In genomic region chr11:124919836-124920755, GRCh38 we compare ENCODE assay signal across 13 cellular contexts. TPM values are rescaled to one million over a fixed set of nuclear protein-coding genes. Genes with fewer than 3 reads are reported as not detected.
A peak's percentile ranks its signal among the peaks of the same experiment; 100 is the strongest.
DNase-seq lines count a peak whose midpoint lies in the region; ATAC-seq and TF ChIP-seq lines count a peak whose summit lies in the region.
"Had no signal": no experiment of that assay in that cellular context is flagged by ENCODE, and none has a peak within 500 bp of the region (broad histone marks: within the 10 kb centered on the region; RNA-seq: fewer than 3 reads in every experiment).

No MANE protein-coding gene starts in this region.

- no peak overlapping the region for H3K27ac Mint-ChIP-seq in activated CD4-positive, alpha-beta T cell treated with anti-CD3 and anti-CD28 coated beads, Interleukin-2, amount 10 ng/mL, durations not matched to agents 24 days and 14 days
- H3K27ac Mint-ChIP-seq: dendritic cell treated with granulocyte-macrophage colony-stimulating factor and Interleukin-4, amounts not matched to agents 40 ng/mL and 50 ng/mL, for 4 days had no signal

- H3K27ac ChIP-seq in angular gyrus (ENCODE audit: low read depth, low read length) (peak overlapping the region; percentile 67), lung (ENCODE audit: low read depth in 1 of 2, low read length in 1 of 2) (peak overlapping the region; percentile 55 to 70), subcutaneous abdominal adipose tissue (ENCODE audit: low read depth, low read length) (no peak overlapping the region)

- H3K9me3 ChIP-seq in lung (ENCODE audit: control insufficient read depth in 2 of 2, insufficient read depth in 1 of 2, low read length in 1 of 2) (peaks cover 0 to 2% of the 10 kb centered on the region in 2 donors), subcutaneous abdominal adipose tissue (ENCODE audit: control insufficient read depth in 5 of 5, low read length in 5 of 5) (no peaks in the 10 kb centered on the region)

- intact Hi-C loops in activated CD4-positive, alpha-beta T cell treated with anti-CD3 and anti-CD28 coated beads, Interleukin-2, amount 10 ng/mL, durations not matched to agents 24 days and 14 days (cut with micrococcal nuclease) = loop anchor here (2.0 kb wide), 1 partner anchor 35 kb away; the partner anchor contains the start of gene CCDC15

- H3K4me1 Mint-ChIP-seq in activated CD4-positive, alpha-beta T cell treated with anti-CD3 and anti-CD28 coated beads, Interleukin-2, amount 10 ng/mL, durations not matched to agents 24 days and 14 days = peaks cover 11% of the 10 kb centered on the region

- H3K9ac ChIP-seq in subcutaneous abdominal adipose tissue (ENCODE audit: low read length in 5 of 5) = no peak overlapping the region

- no peaks in the 10 kb centered on the region for H3K9me3 Mint-ChIP-seq in activated CD4-positive, alpha-beta T cell treated with anti-CD3 and anti-CD28 coated beads, Interleukin-2, amount 10 ng/mL, durations not matched to agents 24 days and 14 days
- H3K9me3 Mint-ChIP-seq: dendritic cell treated with granulocyte-macrophage colony-stimulating factor and Interleukin-4, amounts not matched to agents 40 ng/mL and 50 ng/mL, for 4 days had no signal

- H3K27me3 ChIP-seq in lung (ENCODE audit: control insufficient read depth, insufficient read depth) (no peaks in the 10 kb centered on the region), subcutaneous abdominal adipose tissue (ENCODE audit: control insufficient read depth in 5 of 5, insufficient read depth in 4 of 5, low read length in 5 of 5) (no peaks in the 10 kb centered on the region)

- H3K4me3 ChIP-seq in lung (no peak overlapping the region), subcutaneous abdominal adipose tissue (ENCODE audit: low read depth in 1 of 5, low read length in 5 of 5) (peak overlapping the region; percentile 15 to 61 (median 46))

- peaks cover 0 to 19% of the 10 kb centered on the region in 2 donors for H3K4me1 ChIP-seq in lung (ENCODE audit: control insufficient read depth in 2 of 2, insufficient read depth in 2 of 2, low read length in 2 of 2)
- peaks cover 0 to 18% (median 11%) of the 10 kb centered on the region in 5 donors for H3K4me1 ChIP-seq in subcutaneous abdominal adipose tissue (ENCODE audit: control insufficient read depth in 5 of 5, insufficient read depth in 5 of 5, low read length in 5 of 5)

- peaks cover 14% of the 10 kb centered on the region for H3K27me3 Mint-ChIP-seq in activated CD4-positive, alpha-beta T cell treated with anti-CD3 and anti-CD28 coated beads, Interleukin-2, amount 10 ng/mL, durations not matched to agents 24 days and 14 days

- no peak for TF ChIP-seq CTCF in lung (IDR thresholded peaks at IDR 0.05; ENCODE audit: control extremely low read depth, extremely low read depth)

- H3K36me3 ChIP-seq in lung (ENCODE audit: control insufficient read depth in 2 of 2, insufficient read depth in 2 of 2, low read length in 2 of 2) = no peaks in the 10 kb centered on the region
- peaks cover 0 to 19% (median 13%) of the 10 kb centered on the region in 5 donors for H3K36me3 ChIP-seq in subcutaneous abdominal adipose tissue (ENCODE audit: control insufficient read depth in 5 of 5, insufficient read depth in 5 of 5, low read length in 5 of 5)

- no peak for DNase-seq in activated CD4-positive, alpha-beta T cell treated with anti-CD3 and anti-CD28 coated beads, Interleukin-2, amount 10 ng/mL, durations not matched to agents 24 days and 14 days
- no peak for DNase-seq in activated CD4-positive, alpha-beta T cell treated with anti-CD3 and anti-CD28 coated beads, Interleukin-2, amount 50 U/mL, for 4 hours
- no peak for DNase-seq in lung (ENCODE audit: low spot score)
- DNase-seq in cerebellar cortex (ENCODE audit: low spot score) = no peak
- DNase-seq: NCI-H510A treated with DMSO at 0.1 percent for 48 hours had no signal

- peaks cover 2% of the 10 kb centered on the region for H3K36me3 Mint-ChIP-seq in activated CD4-positive, alpha-beta T cell treated with anti-CD3 and anti-CD28 coated beads, Interleukin-2, amount 10 ng/mL, durations not matched to agents 24 days and 14 days (ENCODE audit: low read depth)

- no peak for ATAC-seq in lung (ENCODE audit: insufficient read depth, low FRiP score)
- ATAC-seq in GM18502 (IDR thresholded peaks at IDR 0.05; ENCODE audit: poor library complexity, unreplicated experiment) = no peak
- no peak for ATAC-seq in GM21447 (IDR thresholded peaks at IDR 0.05; ENCODE audit: unreplicated experiment)

- H3K4me3 Mint-ChIP-seq in activated CD4-positive, alpha-beta T cell treated with anti-CD3 and anti-CD28 coated beads, Interleukin-2, amount 10 ng/mL, durations not matched to agents 24 days and 14 days = peak overlapping the region; percentile 67

- WGBS in lung, 2 donors = 92% methylated on average over 8 of the region's 8 CpGs

RNA-seq across cellular contexts. Expression of gene HEPN1, which starts 1.0 kb away (rescaled TPM):
- not detected in 2 replicates for total RNA-seq in activated CD4-positive, alpha-beta T cell treated with anti-CD3 and anti-CD28 coated beads, Interleukin-2, amount 10 ng/mL, durations not matched to agents 24 days and 14 days
- total RNA-seq in lung = not detected
- not detected for polyA plus RNA-seq in lung
- total RNA-seq: A673; skeletal muscle tissue; T-helper 1 cell treated with Interleukin-12 subunit alpha and Interleukin-12 subunit beta and Interleukin-4 antibody, amounts not matched to agents 30 ng/mL and 1 ng/mL, for 36 hours had no signal

RNA-seq across cellular contexts. Expression of gene HEPACAM, which starts 15.8 kb away (rescaled TPM):
- not detected in 2 replicates for total RNA-seq in activated CD4-positive, alpha-beta T cell treated with anti-CD3 and anti-CD28 coated beads, Interleukin-2, amount 10 ng/mL, durations not matched to agents 24 days and 14 days
- total RNA-seq in lung = not detected
- under 1 TPM in 1 of 2 donors, not detected in 1; 0.02 TPM for polyA plus RNA-seq in lung
- total RNA-seq: A673; T-helper 1 cell treated with Interleukin-12 subunit alpha and Interleukin-12 subunit beta and Interleukin-4 antibody, amounts not matched to agents 30 ng/mL and 1 ng/mL, for 36 hours had no signal

RNA-seq across cellular contexts. Expression of gene ROBO4, which starts 22.4 kb away (rescaled TPM):
- total RNA-seq in activated CD4-positive, alpha-beta T cell treated with anti-CD3 and anti-CD28 coated beads, Interleukin-2, amount 10 ng/mL, durations not matched to agents 24 days and 14 days = not detected in 2 replicates
- total RNA-seq in lung = 10 to 100 TPM; 51.7 to 52.1 TPM
- 10 to 100 TPM; 27.3 to 32.1 TPM for polyA plus RNA-seq in lung
- total RNA-seq: A673; T-helper 1 cell treated with Interleukin-12 subunit alpha and Interleukin-12 subunit beta and Interleukin-4 antibody, amounts not matched to agents 30 ng/mL and 1 ng/mL, for 36 hours had no signal

RNA-seq across cellular contexts. Expression of gene CCDC15, which starts 33.9 kb away (rescaled TPM):
- total RNA-seq in activated CD4-positive, alpha-beta T cell treated with anti-CD3 and anti-CD28 coated beads, Interleukin-2, amount 10 ng/mL, durations not matched to agents 24 days and 14 days = 4.1 and 4.5 TPM in 2 replicates
- 1 to 10 TPM; 1.2 to 5.1 TPM for total RNA-seq in lung
- polyA plus RNA-seq in lung = under 1 TPM; 0.65 to 0.91 TPM

RNA-seq across cellular contexts. Expression of gene ROBO3, which starts 54.9 kb away (rescaled TPM):
- 6.5 and 7.7 TPM in 2 replicates for total RNA-seq in activated CD4-positive, alpha-beta T cell treated with anti-CD3 and anti-CD28 coated beads, Interleukin-2, amount 10 ng/mL, durations not matched to agents 24 days and 14 days
- total RNA-seq in lung = 10 to 100 TPM; 16.7 to 16.8 TPM
- polyA plus RNA-seq in lung = 10 to 100 TPM in 1 of 2 donors, 1 to 10 TPM in 1; 9.3 to 13.5 TPM

Comparison
In these comparisons a context has a peak if more than half of its experiments do, and no peak if none do; other contexts are left out.
1. RNA of gene ROBO4, which starts 22.4 kb away (total RNA-seq): 51.7 to 52.1 TPM in lung; not detected in activated CD4-positive, alpha-beta T cell treated with anti-CD3 and anti-CD28 coated beads, Interleukin-2, amount 10 ng/mL, durations not matched to agents 24 days and 14 days; every median in the first group is over 10 times any median in the second.